In the genomic region with DNA sequence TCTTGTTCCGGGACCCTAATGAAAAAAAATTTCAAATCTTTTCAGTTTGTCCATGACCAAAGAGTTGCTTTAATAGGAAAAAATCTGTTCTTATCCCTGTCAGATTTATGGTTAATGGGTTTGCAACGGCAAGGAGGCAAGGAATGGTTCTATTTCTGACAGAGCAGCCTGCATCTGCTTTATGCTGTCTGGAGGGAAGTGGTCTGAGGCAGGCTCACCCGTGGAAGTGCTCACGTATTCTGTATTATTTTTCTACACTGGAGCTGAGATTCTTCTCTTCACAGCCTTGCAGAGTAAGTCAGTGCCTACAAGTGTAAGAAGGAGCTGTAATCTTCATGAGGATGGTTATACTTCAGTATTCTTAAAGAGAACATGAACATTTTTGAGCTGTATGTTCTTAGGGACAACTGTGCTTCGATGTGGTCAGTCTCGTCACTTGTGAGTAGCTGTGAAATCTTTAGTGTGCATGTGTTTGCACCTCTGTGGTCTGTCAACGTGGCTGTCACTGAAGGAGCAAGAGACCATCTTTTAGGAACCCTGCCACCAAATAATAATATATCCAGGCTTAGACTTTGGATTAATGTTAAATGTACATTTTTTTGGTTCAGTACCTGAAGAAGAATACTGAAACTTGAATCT, we compare ENCODE assay signal across 7 cellular contexts.
"Had no signal": no experiment of that assay in that cellular context is flagged by ENCODE, and none has a peak within 500 bp of the region (broad histone marks: within the 10 kb centered on the region; RNA-seq: fewer than 3 reads in every experiment).

No MANE protein-coding gene starts in this region.

- H3K27ac ChIP-seq: GM23248 had no signal

- H3K4me1 Mint-ChIP-seq: H9 had no signal

- FAIRE-seq: K562 had no signal

- ATAC-seq: K562 had no signal

- H3K4me3 Mint-ChIP-seq: H9 had no signal

- DNase-seq: GM23248, GOT3, H9, HCEC 1CT, IMR-90, KG1 had no signal

- H3K9ac ChIP-seq: GM23248 had no signal

- H3K4me3 ChIP-seq: GM23248, K562 had no signal

- H2AFZ ChIP-seq: GM23248 had no signal
